In genomic region chr1:167601442-167602380, GRCh38 we compare ENCODE assay signal across 8 cellular contexts. TPM values are rescaled to one million over a fixed set of nuclear protein-coding genes. Genes with fewer than 3 reads are reported as not detected.
DNase-seq lines count a peak whose midpoint lies in the region; ATAC-seq and TF ChIP-seq lines count a peak whose summit lies in the region.

No MANE protein-coding gene starts in this region.

- peaks cover 2% of the 10 kb centered on the region for H3K9me3 Mint-ChIP-seq in CD8-positive, alpha-beta T cell
- H3K9me3 Mint-ChIP-seq in MCF 10A (ENCODE audit: unreplicated experiment) = peaks cover 2% of the 10 kb centered on the region
- peaks cover 0 to 11% (median 2%) of the 10 kb centered on the region in 9 donors for H3K9me3 Mint-ChIP-seq in naive thymus-derived CD8-positive, alpha-beta T cell

- BruUV-seq in MCF 10A (replicated peaks; lab: Mats Ljungman, UMichigan) = no TSS peak

- H3K4me3 ChIP-seq in CD8-positive, alpha-beta T cell (ENCODE audit: low read depth, low read length) = no peak overlapping the region

- peaks cover 42% of the 10 kb centered on the region for H3K4me1 Mint-ChIP-seq in CD8-positive, alpha-beta T cell (ENCODE audit: low read depth)
- H3K4me1 Mint-ChIP-seq in MCF 10A (ENCODE audit: insufficient read depth, unreplicated experiment) = peaks cover 16% of the 10 kb centered on the region
- peaks cover 25 to 49% (median 44%) of the 10 kb centered on the region in 4 donors for H3K4me1 Mint-ChIP-seq in naive thymus-derived CD8-positive, alpha-beta T cell

- peaks cover 2% of the 10 kb centered on the region for H3K36me3 Mint-ChIP-seq in CD8-positive, alpha-beta T cell
- H3K36me3 Mint-ChIP-seq in MCF 10A (ENCODE audit: insufficient read depth, unreplicated experiment) = peaks cover 6% of the 10 kb centered on the region
- H3K36me3 Mint-ChIP-seq in naive thymus-derived CD8-positive, alpha-beta T cell = peaks cover 0 to 2% (median under 1%) of the 10 kb centered on the region in 3 donors

- CTCF ChIA-PET in CD8-positive, alpha-beta T cell (lab: Charles Lee) = interaction anchor here (0.9 to 7.2 kb wide), 19 partner anchors 8 to 115 kb away, joined by 3 to 186 read pairs (median 19); no protein-coding TSS in a partner anchor
- CTCF ChIA-PET in MCF 10A (lab: Yijun Ruan, JAX) = interaction anchor here (0.7 to 8.2 kb wide), 35 partner anchors 8 to 1229 kb away, joined by 3 to 400 read pairs (median 8); partner anchors contain the start of gene RCSD1

- peak overlapping the region; percentile 24 for H3K27ac Mint-ChIP-seq in CD8-positive, alpha-beta T cell
- no peak overlapping the region for H3K27ac Mint-ChIP-seq in MCF 10A (ENCODE audit: low read depth, unreplicated experiment)
- peak overlapping the region; percentile 27 to 90 (median 71) for H3K27ac Mint-ChIP-seq in naive thymus-derived CD8-positive, alpha-beta T cell

- peak in 3 of 7 experiments; percentile 9 to 53 (median 9) for DNase-seq in CD8-positive, alpha-beta T cell
- DNase-seq in MV-4-11 (lab: John Stamatoyannopoulos, UW) (peak; percentile 99), MCF 10A (ENCODE audit: unreplicated experiment) (peak; percentile 54), inferior parietal cortex (ENCODE audit: extremely low spot score) (no peak)
- peak in 3 of 10 donors; percentile 20 to 29 (median 22) for DNase-seq in naive thymus-derived CD8-positive, alpha-beta T cell

- peaks cover 38% of the 10 kb centered on the region for H3K4me1 ChIP-seq in CD8-positive, alpha-beta T cell (ENCODE audit: insufficient read depth, low read length)

- ATAC-seq in CD8-positive, alpha-beta T cell = no peak
- ATAC-seq in naive thymus-derived CD8-positive, alpha-beta T cell = peak; percentile 54 to 55
- ATAC-seq in HG02884 (IDR thresholded peaks at IDR 0.05; ENCODE audit: unreplicated experiment) (no peak), HG03469 (IDR thresholded peaks at IDR 0.05; ENCODE audit: unreplicated experiment) (no peak), HG03520 (IDR thresholded peaks at IDR 0.05; ENCODE audit: unreplicated experiment) (no peak)

- no peaks in the 10 kb centered on the region for H3K27me3 ChIP-seq in CD8-positive, alpha-beta T cell (ENCODE audit: insufficient read depth, low read length)

- no peak overlapping the region for H3K27ac ChIP-seq in CD8-positive, alpha-beta T cell (ENCODE audit: low read depth, low read length)

- H3K4me3 Mint-ChIP-seq in CD8-positive, alpha-beta T cell = peak overlapping the region; percentile 53
- H3K4me3 Mint-ChIP-seq in MCF 10A (ENCODE audit: unreplicated experiment) = no peak overlapping the region
- H3K4me3 Mint-ChIP-seq in naive thymus-derived CD8-positive, alpha-beta T cell = peak overlapping the region; percentile 36 to 80 (median 68)

- no peaks in the 10 kb centered on the region for H3K27me3 Mint-ChIP-seq in CD8-positive, alpha-beta T cell (ENCODE audit: low read depth)
- H3K27me3 Mint-ChIP-seq in MCF 10A (ENCODE audit: insufficient read depth, unreplicated experiment) = no peaks in the 10 kb centered on the region
- H3K27me3 Mint-ChIP-seq in naive thymus-derived CD8-positive, alpha-beta T cell = no peaks in the 10 kb centered on the region

- TF ChIP-seq CTCF in CD8-positive, alpha-beta T cell (IDR thresholded peaks at IDR 0.05) = no peak
- no peak for TF ChIP-seq CTCF in MCF 10A (IDR thresholded peaks at IDR 0.05; ENCODE audit: unreplicated experiment)

- peaks cover 3% of the 10 kb centered on the region for H3K9me3 ChIP-seq in CD8-positive, alpha-beta T cell (ENCODE audit: low read length)

- intact Hi-C loops in CD8-positive, alpha-beta T cell (cut with DNase I, micrococcal nuclease) = loop anchor here in 1 of 2 experiments (2.0 to 5.0 kb wide), 3 partner anchors 15 to 481 kb away; no protein-coding TSS in a partner anchor
- intact Hi-C loops in MCF 10A (cut with micrococcal nuclease) = loop anchor here (2.0 kb wide), 1 partner anchor 337 kb away; no protein-coding TSS in a partner anchor

- POLR2A ChIA-PET in CD8-positive, alpha-beta T cell (lab: Charles Lee) = interaction anchor here (0.6 to 5.1 kb wide), 10 partner anchors 28 to 112 kb away, joined by 3 to 68 read pairs (median 8); partner anchors contain the start of gene RCSD1
- POLR2A ChIA-PET in MCF 10A (lab: Yijun Ruan, JAX) = interaction anchor here (0.6 to 2.9 kb wide), 12 partner anchors 8 to 199 kb away, joined by 3 to 52 read pairs (median 8); partner anchors contain the start of gene CREG1
- POLR2A ChIA-PET in naive thymus-derived CD8-positive, alpha-beta T cell (lab: Charles Lee) = interaction anchor here (0.8 to 11.4 kb wide), 9 partner anchors 15 to 86 kb away, joined by 3 to 315 read pairs (median 4); partner anchors contain the start of gene RCSD1

- no peaks in the 10 kb centered on the region for H3K36me3 ChIP-seq in CD8-positive, alpha-beta T cell (ENCODE audit: insufficient read depth, low read length)

RNA-seq across cellular contexts. Expression of gene RCSD1, which starts 28.3 kb away (rescaled TPM):
- 10 to 100 TPM; 42.4 to 44.3 TPM for total RNA-seq in CD8-positive, alpha-beta T cell
- 0.16 and 0.27 TPM in 2 replicates for total RNA-seq in MCF 10A (2022)
- 100 to 1,000 TPM; 149 to 156 TPM for total RNA-seq in naive thymus-derived CD8-positive, alpha-beta T cell
- polyA plus RNA-seq in naive thymus-derived CD8-positive, alpha-beta T cell = 100 to 1,000 TPM; 121 to 132 (median 124) TPM

RNA-seq across cellular contexts. Expression of gene CREG1, which starts 48.1 kb away (rescaled TPM):
- total RNA-seq in CD8-positive, alpha-beta T cell = 1 to 10 TPM; 9.3 to 9.8 TPM
- 136 and 154 TPM in 2 replicates for total RNA-seq in MCF 10A (2022)
- total RNA-seq in naive thymus-derived CD8-positive, alpha-beta T cell = 10 to 100 TPM; 13.8 to 15.5 TPM
- polyA plus RNA-seq in naive thymus-derived CD8-positive, alpha-beta T cell = 10 to 100 TPM; 14.6 to 26.8 (median 23.3) TPM

Comparison
In these comparisons a context has a peak if more than half of its experiments do, and no peak if none do; other contexts are left out.
1. ATAC-seq: peak in naive thymus-derived CD8-positive, alpha-beta T cell (2 of 2); none in CD8-positive, alpha-beta T cell (single experiment), HG02884 (single experiment), HG03469 (single experiment) and HG03520 (single experiment).
2. RNA of gene RCSD1, which starts 28.3 kb away (total RNA-seq): 149 to 156 TPM in naive thymus-derived CD8-positive, alpha-beta T cell and 42.4 to 44.3 TPM in CD8-positive, alpha-beta T cell; 0.16 to 0.27 TPM in MCF 10A; every median in the first group is over 10 times any median in the second.